Comparison of ENCODE assay signal across 28 cellular contexts in genomic region chr1:201683397-201683796, GRCh38.
"Had no signal": no experiment of that assay in that cellular context is flagged by ENCODE, and none has a peak within 500 bp of the region (broad histone marks: within the 10 kb centered on the region; RNA-seq: fewer than 3 reads in every experiment).

No MANE protein-coding gene starts in this region.

- H3K27ac ChIP-seq: brain microvascular endothelial cell, cardiac muscle cell, RWPE1, SJCRH30, VCaP had no signal

- DNase-seq: activated CD4-positive, alpha-beta memory T cell treated with anti-CD3 and anti-CD28 coated beads, Interleukin-2, amount 10 ng/mL, durations not matched to agents 7 days and 5 days; activated CD4-positive, alpha-beta T cell treated with anti-CD3 and anti-CD28 coated beads for 36 hours; activated CD4-positive, alpha-beta T cell treated with anti-CD3 and anti-CD28 coated beads, Interleukin-2, amount 50 U/mL, for 1 hour; activated gamma-delta T cell; activated naive CD4-positive, alpha-beta T cell treated with anti-CD3 and anti-CD28 coated beads for 36 hours; activated naive CD8-positive, alpha-beta T cell treated with anti-CD3 and anti-CD28 coated beads for 36 hours; activated T-cell treated with anti-CD3 and anti-CD28 coated beads for 4 hours; activated T-cell treated with anti-CD3 and anti-CD28 coated beads, Interleukin-2, amount 50 U/mL, for 48 hours; brain microvascular endothelial cell; MG63; MV-4-11; NCI-H1092 treated with DMSO at 0.1 percent for 48 hours; NCI-H1417 treated with DMSO at 0.1 percent for 48 hours; NCI-H187; NCI-H2081; NCI-H526; NCI-H82; NK-92 treated with Interleukin-12 subunit alpha and Interleukin-12 subunit beta, amount 100 ng/mL, for 24 hours; OCI-M1; Right ventricle myocardium superior; SJCRH30; SK-N-SH; T-helper 1 cell had no signal

- H3K9ac ChIP-seq: SK-N-SH had no signal

- ATAC-seq: activated CD4-positive, alpha-beta T cell treated with anti-CD3 and anti-CD28 coated beads for 36 hours; activated T-helper 17 cell treated with anti-CD3 and anti-CD28 coated beads, Interleukin-2, amount 50 U/mL, for 72 hours; Panc1 had no signal

- H3K36me3 ChIP-seq: cardiac muscle cell had no signal

- H3K4me3 ChIP-seq: cardiac muscle cell, MG63, SJCRH30 had no signal

- H3K9me3 ChIP-seq: MG63, SJCRH30, SK-N-SH had no signal

- H3K27me3 ChIP-seq: brain microvascular endothelial cell, cardiac muscle cell, MG63, SJCRH30 had no signal

- H3K4me2 ChIP-seq: SK-N-SH had no signal
